In the genomic region with DNA sequence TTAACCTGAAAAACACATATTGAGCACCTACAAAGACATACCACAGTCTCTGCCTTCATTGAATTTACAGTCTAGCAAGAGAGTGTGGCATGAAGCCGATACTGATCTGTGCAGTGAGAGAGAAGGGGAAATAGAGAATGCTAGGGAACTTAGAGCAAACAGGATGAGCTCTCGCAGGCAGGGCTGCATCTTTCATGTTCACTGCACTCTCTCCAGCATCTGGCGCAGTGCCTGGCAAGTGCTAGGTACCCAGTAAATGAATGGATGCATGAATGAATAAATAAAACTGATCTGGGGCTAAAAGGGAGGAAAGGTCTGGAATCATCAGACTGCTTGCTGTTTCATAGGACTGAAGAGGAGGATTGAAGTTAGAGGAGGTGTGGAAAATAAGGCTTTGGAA, we compare ENCODE assay signal across 28 cellular contexts.
A peak's percentile ranks its signal among the peaks of the same experiment; 100 is the strongest.
DNase-seq lines count a peak whose midpoint lies in the region; ATAC-seq and TF ChIP-seq lines count a peak whose summit lies in the region.
"Had no signal": no experiment of that assay in that cellular context is flagged by ENCODE, and none has a peak within 500 bp of the region (broad histone marks: within the 10 kb centered on the region; RNA-seq: fewer than 3 reads in every experiment).

No MANE protein-coding gene starts in this region.

- no peak overlapping the region for H3K27ac Mint-ChIP-seq in effector memory CD8-positive, alpha-beta T cell
- H3K27ac Mint-ChIP-seq: activated CD4-positive, alpha-beta T cell treated with anti-CD3 and anti-CD28 coated beads, Interleukin-2, amount 10 ng/mL, durations not matched to agents 24 days and 14 days; activated T-cell treated with anti-CD3 and anti-CD28 coated beads, Interleukin-2, amount 50 U/mL, for 72 hours; stimulated activated naive B cell treated with anti-CD40 and anti-IgM and Interleukin-4, amounts not matched to agents 10 μg/mL and 1 μg/mL and 100 μg/mL, for 72 hours had no signal

- H3K4me1 ChIP-seq in thyroid gland: peaks cover 5 to 12% of the 10 kb centered on the region in 2 donors
- H3K4me1 ChIP-seq: suprapubic skin, vagina had no signal

- H3K4me3 Mint-ChIP-seq in effector memory CD8-positive, alpha-beta T cell: no peak overlapping the region
- H3K4me3 Mint-ChIP-seq: activated CD4-positive, alpha-beta T cell treated with anti-CD3 and anti-CD28 coated beads, Interleukin-2, amount 10 ng/mL, durations not matched to agents 24 days and 14 days; activated T-cell treated with anti-CD3 and anti-CD28 coated beads, Interleukin-2, amount 50 U/mL, for 72 hours; CD14-positive monocyte; stimulated activated naive B cell treated with anti-CD40 and anti-IgM and Interleukin-4, amounts not matched to agents 10 μg/mL and 1 μg/mL and 100 μg/mL, for 72 hours had no signal

- no peaks in the 10 kb centered on the region for H3K4me1 Mint-ChIP-seq in effector memory CD8-positive, alpha-beta T cell (ENCODE audit: low read depth in 2 of 2)
- H3K4me1 Mint-ChIP-seq: activated CD4-positive, alpha-beta T cell treated with anti-CD3 and anti-CD28 coated beads, Interleukin-2, amount 10 ng/mL, durations not matched to agents 24 days and 14 days had no signal

- no peak overlapping the region for H3K27ac ChIP-seq in thyroid gland
- H3K27ac ChIP-seq: HL-60, suprapubic skin, vagina, WERI-Rb-1 had no signal

- ATAC-seq in Right ventricle myocardium inferior: no peak
- ATAC-seq in effector memory CD8-positive, alpha-beta T cell (replicated peaks): no peak
- ATAC-seq in GM18520 (IDR thresholded peaks at IDR 0.05; ENCODE audit: unreplicated experiment): no peak
- no peak for ATAC-seq in HG03354 (IDR thresholded peaks at IDR 0.05; ENCODE audit: poor library complexity, severe bottlenecking, unreplicated experiment)
- ATAC-seq: activated T-cell treated with anti-CD3 and anti-CD28 coated beads, Interleukin-2, amount 50 U/mL, for 72 hours; HCT116; stimulated activated naive B cell treated with anti-CD40 and anti-IgM and Interleukin-4, amounts not matched to agents 10 μg/mL and 1 μg/mL and 100 μg/mL, for 72 hours had no signal

- peaks cover 3 to 35% of the 10 kb centered on the region in 2 donors for H3K9me3 Mint-ChIP-seq in effector memory CD8-positive, alpha-beta T cell
- H3K9me3 Mint-ChIP-seq: activated CD4-positive, alpha-beta T cell treated with anti-CD3 and anti-CD28 coated beads, Interleukin-2, amount 10 ng/mL, durations not matched to agents 24 days and 14 days; activated T-cell treated with anti-CD3 and anti-CD28 coated beads, Interleukin-2, amount 50 U/mL, for 72 hours had no signal

- H3K27me3 Mint-ChIP-seq in effector memory CD8-positive, alpha-beta T cell: no peaks in the 10 kb centered on the region
- H3K27me3 Mint-ChIP-seq: activated CD4-positive, alpha-beta T cell treated with anti-CD3 and anti-CD28 coated beads, Interleukin-2, amount 10 ng/mL, durations not matched to agents 24 days and 14 days; stimulated activated naive B cell treated with anti-CD40 and anti-IgM and Interleukin-4, amounts not matched to agents 10 μg/mL and 1 μg/mL and 100 μg/mL, for 72 hours had no signal

- 69 to 76% methylated on average over 3 of the region's 3 CpGs for WGBS in thyroid gland, 2 donors

- DNase-seq in Right ventricle myocardium inferior (ENCODE audit: missing footprints) (peak; percentile 64), cardiac septum (ENCODE audit: low spot score) (no peak), NCI-H345 (lab: John Stamatoyannopoulos, UW) (peak; percentile 46), glomerular visceral epithelial cell (ENCODE audit: extremely low spot score) (peak; percentile 20), thyroid gland (peak; percentile 26 to 39)
- no peak for DNase-seq in effector memory CD8-positive, alpha-beta T cell
- DNase-seq: activated CD4-positive, alpha-beta T cell treated with anti-CD3 and anti-CD28 coated beads, Interleukin-2, amount 10 ng/mL, durations not matched to agents 24 days and 14 days; activated naive CD4-positive, alpha-beta T cell treated with anti-CD3 and anti-CD28 coated beads, Interleukin-2, amount 50 U/mL, for 16 hours; activated T-cell treated with anti-CD3 and anti-CD28 coated beads, Interleukin-2, amount 50 U/mL, for 72 hours; central memory CD4-positive, alpha-beta T cell; EL; glutamatergic neuron; mesenchymal stem cell; NCI-H1048; NCI-H2107; NCI-H526 treated with DMSO at 0.1 percent for 48 hours; occipital lobe; Right ventricle myocardium superior; stimulated activated naive B cell treated with anti-CD40 and anti-IgM and Interleukin-4, amounts not matched to agents 10 μg/mL and 1 μg/mL and 100 μg/mL, for 72 hours; WERI-Rb-1 had no signal

- no peak overlapping the region for H3K4me3 ChIP-seq in thyroid gland (replicated peaks in 1 of 3)
- H3K4me3 ChIP-seq: smooth muscle cell, suprapubic skin, vagina had no signal

- no peaks in the 10 kb centered on the region for H3K36me3 Mint-ChIP-seq in effector memory CD8-positive, alpha-beta T cell (ENCODE audit: insufficient read depth)
- H3K36me3 Mint-ChIP-seq: CD14-positive monocyte; stimulated activated naive B cell treated with anti-CD40 and anti-IgM and Interleukin-4, amounts not matched to agents 10 μg/mL and 1 μg/mL and 100 μg/mL, for 72 hours had no signal

- TF ChIP-seq CTCF in thyroid gland (IDR thresholded peaks at IDR 0.05): no peak

- intact Hi-C loops in Right ventricle myocardium inferior (cut with DNase I): no loop called here
- intact Hi-C loops in cardiac septum (cut with DNase I): no loop called here
- intact Hi-C loops in thyroid gland (cut with DNase I): no loop called here

- H3K36me3 ChIP-seq in thyroid gland: no peaks in the 10 kb centered on the region
- H3K36me3 ChIP-seq: suprapubic skin, vagina, WERI-Rb-1 had no signal

- H3K9me3 ChIP-seq in thyroid gland: no peaks in the 10 kb centered on the region
- H3K9me3 ChIP-seq: suprapubic skin, vagina had no signal

- no peaks in the 10 kb centered on the region for H3K27me3 ChIP-seq in thyroid gland
- H3K27me3 ChIP-seq: suprapubic skin, vagina had no signal

- TF ChIP-seq POLR2A in thyroid gland (IDR thresholded peaks at IDR 0.05): no peak

Comparison
In these comparisons a context has a peak if more than half of its experiments do, and no peak if none do; other contexts are left out.
1. DNase-seq: peak in Right ventricle myocardium inferior (single experiment), NCI-H345 (single experiment), glomerular visceral epithelial cell (single experiment) and thyroid gland (2 of 2); none in cardiac septum (single experiment) and effector memory CD8-positive, alpha-beta T cell (0 of 3).